28 cellular contexts compared by ENCODE assay signal in genomic region chr9:89213481-89213880, GRCh38.
"Had no signal": no experiment of that assay in that cellular context is flagged by ENCODE, and none has a peak within 500 bp of the region (broad histone marks: within the 10 kb centered on the region; RNA-seq: fewer than 3 reads in every experiment).

No MANE protein-coding gene starts in this region.

- H3K9me3 ChIP-seq: ascending aorta, breast epithelium, gastrocnemius medialis had no signal

- H3K27me3 ChIP-seq: ascending aorta, breast epithelium, cardiac muscle cell, foreskin keratinocyte, gastrocnemius medialis, heart left ventricle had no signal

- H3K4me3 ChIP-seq: ascending aorta, breast epithelium, cardiac muscle cell, gastrocnemius medialis, heart left ventricle had no signal

- DNase-seq: activated CD4-positive, alpha-beta memory T cell treated with anti-CD3 and anti-CD28 coated beads for 36 hours; activated CD4-positive, alpha-beta T cell treated with anti-CD3 and anti-CD28 coated beads for 36 hours; activated CD4-positive, alpha-beta T cell treated with anti-CD3 and anti-CD28 coated beads, Interleukin-2, amount 10 ng/mL, durations not matched to agents 24 days and 14 days; activated CD4-positive, CD25-positive, alpha-beta regulatory T cell; activated CD4-positive, CD25-positive, alpha-beta regulatory T cell treated with anti-CD3 and anti-CD28 coated beads, Interleukin-2, amount 50 U/mL, for 72 hours; activated CD8-positive, alpha-beta memory T cell treated with anti-CD3 and anti-CD28 coated beads, Interleukin-2, amount 10 ng/mL, durations not matched to agents 7 days and 5 days; activated CD8-positive, alpha-beta memory T cell treated with anti-CD3 and anti-CD28 coated beads, Interleukin-2, amount 50 U/mL, for 4 hours; activated CD8-positive, alpha-beta T cell treated with anti-CD3 and anti-CD28 coated beads, Interleukin-2, amount 10 ng/mL, durations not matched to agents 7 days and 5 days; activated effector memory CD4-positive, alpha-beta T cell treated with anti-CD3 and anti-CD28 coated beads, Interleukin-2, amount 50 U/mL, for 16 hours; activated naive CD4-positive, alpha-beta T cell treated with anti-CD3 and anti-CD28 coated beads for 36 hours; activated naive CD8-positive, alpha-beta T cell treated with anti-CD3 and anti-CD28 coated beads for 36 hours; activated naive CD8-positive, alpha-beta T cell treated with anti-CD3 and anti-CD28 coated beads, Interleukin-2, amount 50 U/mL, for 24 hours; activated T-cell treated with anti-CD3 and anti-CD28 coated beads, Interleukin-2, amount 50 U/mL, for 1 hour; activated T-cell treated with anti-CD3 and anti-CD28 coated beads, Interleukin-2, amount 50 U/mL, for 48 hours; central memory CD4-positive, alpha-beta T cell; cerebellar nuclear complex; cortex of kidney; effector memory CD4-positive, alpha-beta T cell; endodermal cell; foreskin keratinocyte; gastrocnemius medialis; glutamatergic neuron; heart left ventricle; T-helper 2 cell had no signal

- ATAC-seq: activated CD4-positive, alpha-beta T cell treated with anti-CD3 and anti-CD28 coated beads for 36 hours; activated CD8-positive, alpha-beta memory T cell treated with anti-CD3 and anti-CD28 coated beads, Interleukin-2, amount 10 ng/mL, durations not matched to agents 7 days and 5 days; activated CD8-positive, alpha-beta T cell treated with anti-CD3 and anti-CD28 coated beads, Interleukin-2, amount 10 ng/mL, durations not matched to agents 7 days and 5 days; activated naive CD8-positive, alpha-beta T cell treated with anti-CD3 and anti-CD28 coated beads, Interleukin-2, amount 50 U/mL, for 24 hours; esophagus mucosa; foreskin keratinocyte; gastrocnemius medialis; heart left ventricle had no signal

- H3K4me1 ChIP-seq: ascending aorta, breast epithelium, foreskin keratinocyte, gastrocnemius medialis, heart left ventricle had no signal

- H3K36me3 ChIP-seq: ascending aorta, breast epithelium, cardiac muscle cell, gastrocnemius medialis, heart left ventricle had no signal
